In genomic region chr20:32207211-32207625, GRCh38 we compare ENCODE assay signal across 8 cellular contexts. TPM values are rescaled to one million over a fixed set of nuclear protein-coding genes. Genes with fewer than 3 reads are reported as not detected.
DNase-seq lines count a peak whose midpoint lies in the region; ATAC-seq, FAIRE-seq and TF ChIP-seq lines count a peak whose summit lies in the region.

No MANE protein-coding gene starts in this region.

- H3K4me3 ChIP-seq in A549 (peak overlapping the region; percentile 92), K562 (peak overlapping the region; percentile 99), mesenchymal stem cell (ENCODE audit: insufficient read depth in 1 of 2, low read depth in 1 of 2, low read length in 2 of 2) (peak overlapping the region; percentile 69 to 98), upper lobe of left lung (peak overlapping the region; percentile 68 to 98 (median 78))

- H3K18ac ChIP-seq in mesenchymal stem cell (ENCODE audit: low read depth in 1 of 2, low read length in 2 of 2) = peak overlapping the region; percentile 87

- peak overlapping the region; percentile 34 for H2AK5ac ChIP-seq in mesenchymal stem cell (ENCODE audit: low read length, severe bottlenecking)

- peak overlapping the region in 1 of 2 experiments; percentile 42 for H2BK12ac ChIP-seq in mesenchymal stem cell (ENCODE audit: low read length in 2 of 2)

- H3K4ac ChIP-seq in mesenchymal stem cell (ENCODE audit: low read depth in 1 of 2, low read length in 2 of 2) = peak overlapping the region; percentile 84

- peak overlapping the region; percentile 71 for H2AFZ ChIP-seq in K562 (ENCODE audit: low read depth, low read length)
- peak overlapping the region; percentile 70 for H2AFZ ChIP-seq in mesenchymal stem cell (ENCODE audit: low read depth, low read length)

- peaks cover 59% of the 10 kb centered on the region for H3K79me1 ChIP-seq in mesenchymal stem cell (replicated peaks; ENCODE audit: low read length, poor library complexity, severe bottlenecking)

- TF ChIP-seq POLR2A in A549 (IDR thresholded peaks at IDR 0.05; ENCODE audit: low read length) = no peak
- TF ChIP-seq POLR2A in K562 (conservative IDR thresholded peaks at IDR 0.05) = no peak
- no peak for TF ChIP-seq POLR2A in upper lobe of left lung (IDR thresholded peaks at IDR 0.05)

- ATAC-seq in A549 (peak in 1 of 2 experiments; percentile 3; a peak in 2 of 6 replicates), GM19023 (IDR thresholded peaks at IDR 0.05; ENCODE audit: unreplicated experiment) (peak; percentile 29), K562 (peak; percentile 54), upper lobe of left lung (ENCODE audit: low FRiP score in 2 of 2) (peak; percentile 1 to 46)

- intact Hi-C loops in K562 (cut with micrococcal nuclease) = loop anchor here (10.0 kb wide), 1 partner anchor 148 kb away; the partner anchor contains the start of gene ASXL1

- WGBS in A549 (ENCODE audit: missing lambda C conversion rate) = 1% methylated on average over 9 of the region's 34 CpGs
- 0% methylated on average over 8 of the region's 34 CpGs for WGBS in K562 (ENCODE audit: insufficient coverage, low coverage, missing lambda C conversion rate)
- 0% methylated on average over 27 of the region's 34 CpGs for WGBS in mesenchymal stem cell
- WGBS in upper lobe of left lung, 2 donors = 1% methylated on average over 13 to 16 of the region's 34 CpGs

- H3K9ac ChIP-seq in K562 (ENCODE audit: insufficient read depth in 1 of 2, low read depth in 2 of 2, low read length in 2 of 2) (peak overlapping the region; percentile 98 to 99), mesenchymal stem cell (ENCODE audit: low read length) (peak overlapping the region; percentile 98)

- H2BK120ac ChIP-seq in mesenchymal stem cell (ENCODE audit: low read depth, low read length) = peak overlapping the region; percentile 96

- peak overlapping the region; percentile 85 for H2BK15ac ChIP-seq in mesenchymal stem cell (ENCODE audit: low read depth, poor library complexity, severe bottlenecking)

- no TSS peak for BruUV-seq in K562 (replicated peaks; lab: Mats Ljungman, UMichigan)

- H2BK5ac ChIP-seq in mesenchymal stem cell (ENCODE audit: low read depth, low read length, poor library complexity, severe bottlenecking) = peak overlapping the region; percentile 74

- no peak for TF ChIP-seq EP300 in A549 (IDR thresholded peaks at IDR 0.05)
- TF ChIP-seq EP300 in K562 (IDR thresholded peaks at IDR 0.05; ENCODE audit: low read length) = peak; percentile 27; the same call in 1 of the 2 replicates
- TF ChIP-seq EP300 in upper lobe of left lung (IDR thresholded peaks at IDR 0.05) = no peak

- H3K23ac ChIP-seq in mesenchymal stem cell (ENCODE audit: low read length in 2 of 2) = peak overlapping the region in 1 of 2 experiments; percentile 95

- H3K36me3 ChIP-seq in K562 (ENCODE audit: control insufficient read depth, insufficient read depth, low read length) (peaks cover 69% of the 10 kb centered on the region), mesenchymal stem cell (ENCODE audit: control insufficient read depth in 1 of 2, insufficient read depth in 2 of 2, low read depth in 1 of 2, low read length in 2 of 2) (peaks cover 21 to 22% of the 10 kb centered on the region in 2 experiments), upper lobe of left lung (peaks cover 0 to 24% (median 11%) of the 10 kb centered on the region in 4 donors)

- POLR2A ChIA-PET in A549 (lab: Yijun Ruan, JAX) (no interaction called here), K562 (lab: Yijun Ruan, JAX) (interaction anchor here (0.5 to 0.6 kb wide), 2 partner anchors 61 to 74 kb away, joined by 3 read pairs; no protein-coding TSS in a partner anchor)

- peak overlapping the region; percentile 97 to 99 for H3K14ac ChIP-seq in mesenchymal stem cell (ENCODE audit: low read length in 2 of 2)

- H3K79me2 ChIP-seq in K562 (ENCODE audit: control insufficient read depth, insufficient read depth, low read length) = peaks cover 88% of the 10 kb centered on the region

- TF ChIP-seq RAD21 in A549 (conservative IDR thresholded peaks at IDR 0.05 in 1 of 2, IDR thresholded peaks at IDR 0.05 in 1 of 2) (no peak), K562 (CRISPR knock-in tag; conservative IDR thresholded peaks at IDR 0.05 in 1 of 2, IDR thresholded peaks at IDR 0.05 in 1 of 2) (no peak)

- DNase-seq in A549 (ENCODE audit: low read depth in 1 of 2, low spot score in 1 of 2) = peak in 1 of 2 experiments; percentile 18
- peak; percentile 56 for DNase-seq in HPDE6-E6E7 (ENCODE audit: extremely low spot score)
- peak in 3 of 4 experiments; percentile 81 to 84 (median 83) for DNase-seq in K562 (ENCODE audit: extremely low read depth in 1 of 4, low spot score in 3 of 4)
- no peak for DNase-seq in mesenchymal stem cell
- DNase-seq in upper lobe of left lung = no peak
- DNase-seq in hippocampal formation (lab: John Stamatoyannopoulos, UW) = no peak
- no peak for DNase-seq in iPS-NIHi7 (ENCODE audit: extremely low spot score)

- H3K4me1 ChIP-seq in A549 (peaks cover 30% of the 10 kb centered on the region), K562 (replicated peaks in 1 of 2; ENCODE audit: control insufficient read depth in 2 of 2, insufficient read depth in 2 of 2, low read length in 2 of 2) (peaks cover 18 to 39% of the 10 kb centered on the region in 2 experiments), mesenchymal stem cell (ENCODE audit: control insufficient read depth, insufficient read depth, low read depth, low read length) (peaks cover 20% of the 10 kb centered on the region), upper lobe of left lung (peaks cover 53 to 58% (median 57%) of the 10 kb centered on the region in 4 donors)

- peak overlapping the region; percentile 83 for H4K91ac ChIP-seq in mesenchymal stem cell (ENCODE audit: low read length)

- in situ Hi-C loops in K562 (cut with MboI) = no loop called here

- TF ChIP-seq CTCF in A549 (IDR thresholded peaks at IDR 0.05) (no peak), K562 (IDR thresholded peaks at IDR 0.05 in 2 of 3, conservative IDR thresholded peaks at IDR 0.05 in 1 of 3; ENCODE audit: insufficient read depth in 2 of 3, low read depth in 1 of 3, low read length in 3 of 3) (no peak), upper lobe of left lung (IDR thresholded peaks at IDR 0.05) (no peak)

- H3K27ac ChIP-seq in A549 = peak overlapping the region; percentile 98 to 100
- peak overlapping the region; percentile 89 for H3K27ac ChIP-seq in K562 (ENCODE audit: extremely low read depth, low read depth, low read length)
- H3K27ac ChIP-seq in mesenchymal stem cell (ENCODE audit: low read length, poor library complexity, severe bottlenecking) = no peak overlapping the region
- peak overlapping the region; percentile 91 to 98 (median 92) for H3K27ac ChIP-seq in upper lobe of left lung

- H3K4me2 ChIP-seq in A549 (peak overlapping the region; percentile 88), K562 (ENCODE audit: insufficient read depth, low read length) (peak overlapping the region; percentile 98), mesenchymal stem cell (ENCODE audit: low read length, poor library complexity, severe bottlenecking) (peak overlapping the region; percentile 93)

- H4K8ac ChIP-seq in mesenchymal stem cell (ENCODE audit: low read length) = peak overlapping the region; percentile 85

- peaks cover 16% of the 10 kb centered on the region for H4K20me1 ChIP-seq in K562 (replicated peaks; ENCODE audit: control insufficient read depth, insufficient read depth, low read length)

- no peaks in the 10 kb centered on the region for H3K9me3 ChIP-seq in A549
- H3K9me3 ChIP-seq in K562 (replicated peaks; ENCODE audit: control insufficient read depth, insufficient read depth, low read depth, low read length) = no peaks in the 10 kb centered on the region
- no peaks in the 10 kb centered on the region for H3K9me3 ChIP-seq in mesenchymal stem cell (ENCODE audit: control insufficient read depth, low read length)
- no peaks in the 10 kb centered on the region for H3K9me3 ChIP-seq in upper lobe of left lung

- no peaks in the 10 kb centered on the region for H3K9me1 ChIP-seq in K562 (ENCODE audit: control insufficient read depth, insufficient read depth, low read length)

- no peak for FAIRE-seq in A549 (lab: Jason Lieb, UNC)
- peak; percentile 65 for FAIRE-seq in K562 (lab: Jason Lieb, UNC)

- CTCF ChIA-PET in A549 (lab: Yijun Ruan, JAX) = no interaction called here
- CTCF ChIA-PET in K562 (lab: Yijun Ruan, JAX; ENCODE audit: low intra/inter-chr PET ratio) = interaction anchor here (1.0 kb wide), 1 partner anchor 52 kb away, joined by 3 read pairs; no protein-coding TSS in a partner anchor

- H3K27me3 ChIP-seq in K562 (ENCODE audit: control insufficient read depth in 2 of 2, insufficient read depth in 2 of 2, low read length in 2 of 2) = no peaks in the 10 kb centered on the region
- no peaks in the 10 kb centered on the region for H3K27me3 ChIP-seq in mesenchymal stem cell (ENCODE audit: control insufficient read depth in 1 of 2, insufficient read depth in 1 of 2, low read length in 2 of 2)
- H3K27me3 ChIP-seq in upper lobe of left lung = no peaks in the 10 kb centered on the region

RNA-seq across cellular contexts. Expression of gene PLAGL2, which starts 0.3 kb away (rescaled TPM):
- 6.1 and 12.0 TPM in 2 replicates for polyA plus RNA-seq in A549 (2011; rRNA removed)
- polyA plus RNA-seq in A549 (2012; cell fraction: cytosol; rRNA removed) = 4.3 and 6.3 TPM in 2 replicates
- polyA plus RNA-seq in A549 (2012; cell fraction: nucleus; rRNA removed) = 5.3 and 7.4 TPM in 2 replicates
- 9.0 to 9.3 TPM (median 9.1 TPM) in 3 replicates for polyA plus RNA-seq in A549 (2017; fragmentation: RNase III; extraction: RNeasy Plus Mini Kit Qiagen cat#74134 plus additional on column Dnase treatment)
- 15.6 and 16.7 TPM in 2 replicates for polyA minus RNA-seq in A549 (2011; rRNA and poly(A)+ RNA removed)
- 15.9 and 22.3 TPM in 2 replicates for total RNA-seq in K562 (2011; cell fraction: chromatin; rRNA removed; ENCODE audit: low replicate concordance)
- 11.4 and 12.5 TPM in 2 replicates for total RNA-seq in K562 (2011; cell fraction: nucleolus; rRNA removed)
- total RNA-seq in K562 (2011; cell fraction: nucleoplasm; rRNA removed) = 18.0 and 31.8 TPM in 2 replicates
- 4.0 and 5.5 TPM in 2 replicates for total RNA-seq in K562 (2014; rRNA removed)
- 5.6 and 6.4 TPM in 2 replicates for total RNA-seq in K562 (2014; rRNA removed; fragmentation: Illumina TruSeq; extraction: Trizol)
- total RNA-seq in K562 (2015; rRNA removed; fragmentation: Illumina TruSeq; extraction: Trizol) = 6.2 and 6.7 TPM in 2 replicates
- total RNA-seq in K562 (2021) = 20.1 and 21.8 TPM in 2 replicates
- polyA plus RNA-seq in K562 (2011; rRNA removed) = 7.1 and 7.2 TPM in 2 replicates
- polyA plus RNA-seq in K562 (2011; cell fraction: cytosol; rRNA removed) = 9.6 and 9.7 TPM in 2 replicates
- 7.9 and 13.1 TPM in 2 replicates for polyA plus RNA-seq in K562 (2011; cell fraction: nucleus; rRNA removed)
- polyA plus RNA-seq in K562 (2012) = 11.7 and 12.7 TPM in 2 replicates
- polyA plus RNA-seq in K562 (2014; fragmentation: Illumina TruSeq; extraction: Trizol) = 21.8 and 24.3 TPM in 2 replicates
- polyA plus RNA-seq in K562 (2014; fragmentation: Nextera tagmentation; extraction: Ambion mirVana) = 1 to 10 TPM; 3.1 to 5.3 TPM
- polyA plus RNA-seq in K562 (2014; rRNA removed) = 10.6 and 11.4 TPM in 2 replicates
- polyA minus RNA-seq in K562 (2011; rRNA and poly(A)+ RNA removed) = 6.5 and 8.3 TPM in 2 replicates
- polyA minus RNA-seq in K562 (2011; cell fraction: cytosol; rRNA and poly(A)+ RNA removed) = 10.6 and 13.0 TPM in 2 replicates
- polyA minus RNA-seq in K562 (2011; cell fraction: nucleus; rRNA and poly(A)+ RNA removed) = 5.3 and 6.8 TPM in 2 replicates
- 16.6 TPM for polyA plus RNA-seq in mesenchymal stem cell (2013, experiment 1 of 2)
- 16.8 TPM for polyA plus RNA-seq in mesenchymal stem cell (2013, experiment 2 of 2)
- 10 to 100 TPM; 11.4 to 17.1 (median 14.1) TPM for total RNA-seq in upper lobe of left lung

RNA-seq across cellular contexts. Expression of gene POFUT1, which starts 0.5 kb away (rescaled TPM):
- polyA plus RNA-seq in A549 (2011; rRNA removed) (43.9 and 49.4 TPM in 2 replicates), A549 (2017; fragmentation: RNase III; extraction: RNeasy Plus Mini Kit Qiagen cat#74134 plus additional on column Dnase treatment) (29.2 to 30.3 TPM (median 29.6 TPM) in 3 replicates), K562 (2011; rRNA removed) (21.3 and 21.6 TPM in 2 replicates), K562 (2014; fragmentation: Illumina TruSeq; extraction: Trizol) (32.7 and 34.3 TPM in 2 replicates), K562 (2014; fragmentation: Nextera tagmentation; extraction: Ambion mirVana) (1 to 10 TPM; 3.5 to 6.0 TPM), K562 (2014; rRNA removed) (22.7 and 24.8 TPM in 2 replicates)
- polyA plus RNA-seq in A549 (2012; cell fraction: cytosol; rRNA removed) = 25.3 and 34.1 TPM in 2 replicates
- polyA plus RNA-seq in A549 (2012; cell fraction: nucleus; rRNA removed) = 28.2 and 33.9 TPM in 2 replicates
- polyA minus RNA-seq in A549 (2011; rRNA and poly(A)+ RNA removed) = 39.4 and 40.2 TPM in 2 replicates
- total RNA-seq in K562 (2011; cell fraction: chromatin; rRNA removed; ENCODE audit: low replicate concordance) = 57.2 and 80.7 TPM in 2 replicates
- 72.2 and 72.5 TPM in 2 replicates for total RNA-seq in K562 (2011; cell fraction: nucleolus; rRNA removed)
- total RNA-seq in K562 (2011; cell fraction: nucleoplasm; rRNA removed) = 70.9 and 93.4 TPM in 2 replicates
- total RNA-seq in K562 (2014; rRNA removed) (23.5 and 29.4 TPM in 2 replicates), K562 (2014; rRNA removed; fragmentation: Illumina TruSeq; extraction: Trizol) (25.7 and 25.9 TPM in 2 replicates), K562 (2015; rRNA removed; fragmentation: Illumina TruSeq; extraction: Trizol) (32.8 and 33.2 TPM in 2 replicates), K562 (2021) (38.2 and 44.7 TPM in 2 replicates), upper lobe of left lung (10 to 100 TPM; 12.6 to 31.5 (median 26.5) TPM)
- 19.2 and 27.8 TPM in 2 replicates for polyA plus RNA-seq in K562 (2011; cell fraction: cytosol; rRNA removed)
- 15.0 and 22.1 TPM in 2 replicates for polyA plus RNA-seq in K562 (2011; cell fraction: nucleus; rRNA removed)
- polyA plus RNA-seq in K562 (2012) = 22.6 and 26.2 TPM in 2 replicates
- 25.2 and 26.7 TPM in 2 replicates for polyA minus RNA-seq in K562 (2011; rRNA and poly(A)+ RNA removed)
- polyA minus RNA-seq in K562 (2011; cell fraction: cytosol; rRNA and poly(A)+ RNA removed) = 19.7 and 23.0 TPM in 2 replicates
- polyA minus RNA-seq in K562 (2011; cell fraction: nucleus; rRNA and poly(A)+ RNA removed) = 13.7 and 16.8 TPM in 2 replicates
- 59.1 TPM for polyA plus RNA-seq in mesenchymal stem cell (2013, experiment 1 of 2)
- polyA plus RNA-seq in mesenchymal stem cell (2013, experiment 2 of 2) = 60.0 TPM

Comparison
In these comparisons a context has a peak if more than half of its experiments do, and no peak if none do; other contexts are left out.
1. DNase-seq: peak in HPDE6-E6E7 (single experiment) and K562 (3 of 4); none in mesenchymal stem cell (single experiment), upper lobe of left lung (0 of 2), hippocampal formation (0 of 2) and iPS-NIHi7 (single experiment).
2. Of the 35 proteins assayed by ChIP-seq in both K562 and A549: peak only in K562: EP300 and NR3C1; only in A549: none; in both: none; in neither: 32; mixed calls (peak in some experiments, not most) for 1.
3. Peak in every context shown above with its lines, with median percentiles within 50 percentile points of each other: H3K4me2 ChIP-seq and H3K4me3 ChIP-seq.